Comparison of ENCODE assay signal across 19 cellular contexts in genomic region chr4:100593933-100594332, GRCh38.
DNase-seq lines count a peak whose midpoint lies in the region; ATAC-seq and TF ChIP-seq lines count a peak whose summit lies in the region.
"Had no signal": no experiment of that assay in that cellular context is flagged by ENCODE, and none has a peak within 500 bp of the region (broad histone marks: within the 10 kb centered on the region; RNA-seq: fewer than 3 reads in every experiment).

No MANE protein-coding gene starts in this region.

- H3K9me3 ChIP-seq in HEK293 (ENCODE audit: control insufficient read depth, insufficient read depth, low read depth, low read length) (no peaks in the 10 kb centered on the region), testis (no peaks in the 10 kb centered on the region)
- H3K9me3 ChIP-seq: Caco-2, Peyer's patch had no signal

- no peaks in the 10 kb centered on the region for H3K27me3 ChIP-seq in testis
- H3K27me3 ChIP-seq: Peyer's patch had no signal

- no peaks in the 10 kb centered on the region for H3K9me3 Mint-ChIP-seq in HFFc6

- CTCF ChIA-PET in HEK293 (lab: Yijun Ruan, JAX) = no interaction called here

- H3K4me3 Mint-ChIP-seq in HFFc6 = no peak overlapping the region
- H3K4me3 Mint-ChIP-seq: CD4-positive, CD25-positive, alpha-beta regulatory T cell had no signal

- H3K4me1 Mint-ChIP-seq in HFFc6 (ENCODE audit: low read depth) = peaks cover 9% of the 10 kb centered on the region; the same call in 1 of the 2 replicates
- H3K4me1 Mint-ChIP-seq: CD4-positive, CD25-positive, alpha-beta regulatory T cell had no signal

- peaks cover 2% of the 10 kb centered on the region; the same call in 1 of the 2 replicates for H3K27me3 Mint-ChIP-seq in HFFc6 (ENCODE audit: insufficient read depth)

- 25 to 39% methylated on average over 2 of the region's 2 CpGs for WGBS in testis, 2 donors

- H3K36me3 Mint-ChIP-seq in HFFc6 (ENCODE audit: low read depth) = no peaks in the 10 kb centered on the region
- H3K36me3 Mint-ChIP-seq: CD4-positive, CD25-positive, alpha-beta regulatory T cell had no signal

- H3K4me1 ChIP-seq in HEK293 (ENCODE audit: control insufficient read depth, insufficient read depth, low read length) (no peaks in the 10 kb centered on the region), testis (no peaks in the 10 kb centered on the region)
- H3K4me1 ChIP-seq: Caco-2, Peyer's patch had no signal

- POLR2A ChIA-PET in HEK293 (lab: Yijun Ruan, JAX) = no interaction called here

- DNase-seq in MV-4-11 (lab: John Stamatoyannopoulos, UW) = peak; percentile 91
- DNase-seq in SKM-1 treated with dmso at 0.1 percent for 144 hours (lab: John Stamatoyannopoulos, UW; ENCODE audit: unreplicated experiment) = peak; percentile 75
- peak; percentile 18 for DNase-seq in testis
- DNase-seq in HFFc6 = no peak
- DNase-seq in middle frontal gyrus (ENCODE audit: extremely low spot score, low spot score) = no peak
- DNase-seq: ACHN; Caco-2; CD4-positive, CD25-positive, alpha-beta regulatory T cell; DMS153; MM.1S; NCI-H1436; NCI-H2029; NCI-H2171 treated with DMSO at 0.1 percent for 48 hours; NCI-H446 treated with DMSO at 0.1 percent for 48 hours; Peyer's patch; Right ventricle myocardium superior; T-helper 2 cell had no signal

- TF ChIP-seq POLR2A in testis (IDR thresholded peaks at IDR 0.05) = no peak

- ATAC-seq in GM21447 (IDR thresholded peaks at IDR 0.05; ENCODE audit: unreplicated experiment) = no peak

- H3K36me3 ChIP-seq in HEK293 (ENCODE audit: control insufficient read depth in 2 of 2, insufficient read depth in 1 of 2, low read length in 2 of 2) (no peaks in the 10 kb centered on the region), testis (ENCODE audit: low read depth, missing control alignments) (no peaks in the 10 kb centered on the region)
- H3K36me3 ChIP-seq: Peyer's patch had no signal

- H3K27ac ChIP-seq in HEK293 (ENCODE audit: extremely low read depth, low read depth, low read length) = no peak overlapping the region
- H3K27ac ChIP-seq in testis = no peak overlapping the region
- H3K27ac ChIP-seq: Peyer's patch had no signal

- intact Hi-C loops in testis (cut with DNase I; ENCODE audit: low total_unique reads) = no loop called here

- no peak overlapping the region for H3K4me3 ChIP-seq in HEK293 (ENCODE audit: low read depth, low read length)
- no peak overlapping the region for H3K4me3 ChIP-seq in testis
- H3K4me3 ChIP-seq: Peyer's patch had no signal

- no peak for TF ChIP-seq CTCF in HEK293 (tag by site-specific recombination; IDR thresholded peaks at IDR 0.05)
- no peak for TF ChIP-seq CTCF in testis (IDR thresholded peaks at IDR 0.05)
- no peak for TF ChIP-seq CTCF in HFFc6 (IDR thresholded peaks at IDR 0.05)

- H3K27ac Mint-ChIP-seq in HFFc6 = no peak overlapping the region

TF ChIP-seq in HEK293, 187 proteins besides CTCF, POLR2A, EP300 and RAD21:
- 0 out of 2 replicates have a peak, but pooled peaks have one; percentile 21 for TF ChIP-seq SCRT2 (tag by site-specific recombination; IDR thresholded peaks at IDR 0.05)
- TF ChIP-seq ZFP41 (tag by site-specific recombination; IDR thresholded peaks at IDR 0.05; ENCODE audit: borderline replicate concordance) = no peak

Comparison
In these comparisons a context has a peak if more than half of its experiments do, and no peak if none do; other contexts are left out.
1. DNase-seq: peak in MV-4-11 (single experiment), SKM-1 treated with dmso at 0.1 percent for 144 hours (single experiment) and testis (single experiment); none in HFFc6 (single experiment) and middle frontal gyrus (single experiment).